Comparison of ENCODE assay signal across 8 cellular contexts in genomic region chr7:55018361-55019328, GRCh38. TPM values are rescaled to one million over a fixed set of nuclear protein-coding genes. Genes with fewer than 3 reads are reported as not detected.
DNase-seq lines count a peak whose midpoint lies in the region; ATAC-seq and TF ChIP-seq lines count a peak whose summit lies in the region.

Gene EGFR (plus strand): TSS chr7:55019017. CDS start chr7:55019278, 261 bp downstream.

- ATAC-seq in body of pancreas: peak; percentile 77

- TF ChIP-seq CTCF in body of pancreas (IDR thresholded peaks at IDR 0.05): no peak

- H3K27ac ChIP-seq in body of pancreas: peak within 1 kb of the TSS; percentile 80 to 94 (median 90)

- peak within 1 kb of the TSS; percentile 49 to 50 for H3K4me3 ChIP-seq in body of pancreas

- H3K4me1 ChIP-seq in body of pancreas: peaks cover 37% of the 10 kb centered on the region

- H3K36me3 ChIP-seq in body of pancreas (replicated peaks in 1 of 2; ENCODE audit: insufficient read depth in 1 of 2, low read depth in 2 of 2): no peaks in the 10 kb centered on the region

- peak; percentile 66 to 74 (median 73) for TF ChIP-seq POLR2A in body of pancreas (IDR thresholded peaks at IDR 0.05)

- DNase-seq in D341Med (ENCODE audit: low spot score) (peak; percentile 63), HuH-7.5 (ENCODE audit: low spot score) (peak; percentile 92), body of pancreas (peak; percentile 81 to 87 (median 85)), hypothalamus (lab: John Stamatoyannopoulos, UW) (peak in 34 of 51 donors; percentile 17 to 80 (median 62)), putamen (ENCODE audit: low spot score) (peak; percentile 52), OCI-M2 (lab: John Stamatoyannopoulos, UW; ENCODE audit: unreplicated experiment) (no peak), T-helper 9 cell (no peak), NCI-H187 treated with DMSO at 0.1 percent for 48 hours (lab: John Stamatoyannopoulos, UW) (no peak)

- intact Hi-C loops in body of pancreas (cut with DNase I): loop anchor here (10.0 kb wide), 1 partner anchor 224 kb away; no protein-coding TSS in a partner anchor

- no peaks in the 10 kb centered on the region for H3K27me3 ChIP-seq in body of pancreas

- no peaks in the 10 kb centered on the region for H3K9me3 ChIP-seq in body of pancreas

- WGBS in body of pancreas, 2 donors: 3 to 4% methylated on average over 66 to 92 of the region's 98 CpGs

RNA-seq across cellular contexts. Expression of gene EGFR, which starts in this region (rescaled TPM):
- total RNA-seq in body of pancreas: 10 to 100 TPM; 42.5 to 44.2 TPM

Comparison
In these comparisons a context has a peak if more than half of its experiments do, and no peak if none do; other contexts are left out.
1. DNase-seq: peak in D341Med (single experiment), HuH-7.5 (single experiment), body of pancreas (4 of 4), hypothalamus (34 of 51) and putamen (single experiment); none in OCI-M2 (single experiment), T-helper 9 cell (single experiment) and NCI-H187 treated with DMSO at 0.1 percent for 48 hours (single experiment).